Comparison of ENCODE assay signal across 8 cellular contexts in genomic region chr7:50782376-50783208, GRCh38. TPM values are rescaled to one million over a fixed set of nuclear protein-coding genes. Genes with fewer than 3 reads are reported as not detected.
DNase-seq lines count a peak whose midpoint lies in the region; ATAC-seq and TF ChIP-seq lines count a peak whose summit lies in the region.

TSS of gene GRB10 (minus strand) at chr7:50782896. CDS start at chr7:50732322, 50,574 bp downstream.

- H3K9me3 ChIP-seq in breast epithelium, result no peaks in the 10 kb centered on the region
- no peaks in the 10 kb centered on the region for H3K9me3 ChIP-seq in iPS-18c (ENCODE audit: control insufficient read depth, insufficient read depth, low read length)

- H3K36me3 ChIP-seq in breast epithelium, result no peaks in the 10 kb centered on the region

- H3K4me3 ChIP-seq in breast epithelium (peak within 1 kb of the TSS; percentile 40 to 72 (median 58)), iPS-18c (ENCODE audit: insufficient read depth, low read depth, low read length) (peak within 1 kb of the TSS; percentile 53), retinal pigment epithelial cell (ENCODE audit: low read length) (peak within 1 kb of the TSS; percentile 49)

- TF ChIP-seq CTCF in breast epithelium (IDR thresholded peaks at IDR 0.05) (no peak), retinal pigment epithelial cell (conservative IDR thresholded peaks at IDR 0.05; ENCODE audit: low read depth, low read length) (no peak)

- DNase-seq in D341Med (ENCODE audit: low spot score), result peak; percentile 77
- peak; percentile 76 for DNase-seq in NCI-H2227 (lab: John Stamatoyannopoulos, UW; ENCODE audit: unreplicated experiment)
- DNase-seq in breast epithelium (ENCODE audit: low spot score in 2 of 2), result no peak
- DNase-seq in retinal pigment epithelial cell (ENCODE audit: low read depth), result no peak
- DNase-seq in GM19240 (ENCODE audit: insufficient read length, low spot score), result no peak

- H3K27ac ChIP-seq in breast epithelium, result peak within 1 kb of the TSS in 1 of 2 donors; percentile 54

- no peaks in the 10 kb centered on the region for H3K27me3 ChIP-seq in breast epithelium

- peaks cover 0 to 8% of the 10 kb centered on the region in 2 donors for H3K4me1 ChIP-seq in breast epithelium

- no peak for TF ChIP-seq POLR2A in breast epithelium (IDR thresholded peaks at IDR 0.05)

- intact Hi-C loops in breast epithelium (cut with DNase I; ENCODE audit: low total_unique reads), result no loop called here

- ATAC-seq in GM18498 (IDR thresholded peaks at IDR 0.05; ENCODE audit: unreplicated experiment) (no peak), GM19452 (IDR thresholded peaks at IDR 0.05; ENCODE audit: unreplicated experiment) (no peak)

RNA-seq across cellular contexts. Expression of gene GRB10, which starts in this region (rescaled TPM):
- total RNA-seq in breast epithelium, result 10 to 100 TPM; 56.8 to 71.1 (median 61.2) TPM

Comparison
In these comparisons a context has a peak if more than half of its experiments do, and no peak if none do; other contexts are left out.
1. DNase-seq: peak in D341Med (single experiment) and NCI-H2227 (single experiment); none in breast epithelium (0 of 2), retinal pigment epithelial cell (single experiment) and GM19240 (single experiment).
2. Peak in every context shown above with its lines, with median percentiles within 50 percentile points of each other: H3K4me3 ChIP-seq.